In the genomic region with DNA sequence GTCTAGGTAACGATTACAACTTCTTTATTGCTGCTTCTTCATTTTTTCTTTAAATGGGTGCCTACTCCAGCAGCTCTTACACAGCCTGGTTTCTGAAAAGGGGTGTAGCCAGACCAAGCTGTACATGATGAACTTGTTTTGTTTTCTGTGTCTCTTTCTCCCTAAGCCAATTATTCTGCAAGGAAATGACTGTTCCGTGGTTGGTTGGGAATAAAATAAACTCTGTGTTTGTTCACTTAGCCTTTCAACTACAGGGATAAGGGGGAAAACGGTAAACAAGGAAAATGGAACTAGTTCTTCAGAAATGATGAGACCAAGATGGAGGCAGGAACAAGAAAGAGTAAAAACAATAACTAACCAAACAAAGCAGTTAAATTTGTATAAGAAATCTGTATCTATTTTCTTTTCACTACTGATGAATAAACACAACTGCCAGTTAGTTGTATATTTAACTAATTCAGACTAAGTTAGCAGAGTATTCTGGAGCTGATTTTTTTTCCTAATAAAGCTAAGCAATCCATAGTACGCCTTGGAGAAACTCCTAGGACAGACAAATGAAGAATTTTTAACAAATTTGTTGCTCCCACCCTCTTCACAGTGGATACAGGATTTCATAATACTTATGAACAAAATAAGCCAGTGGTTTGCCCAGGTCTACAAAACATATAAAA, we compare ENCODE assay signal across 10 cellular contexts. TPM values are rescaled to one million over a fixed set of nuclear protein-coding genes. Genes with fewer than 3 reads are reported as not detected.
A peak's percentile ranks its signal among the peaks of the same experiment; 100 is the strongest.
DNase-seq lines count a peak whose midpoint lies in the region; FAIRE-seq and TF ChIP-seq lines count a peak whose summit lies in the region.
"Had no signal": no experiment of that assay in that cellular context is flagged by ENCODE, and none has a peak within 500 bp of the region (broad histone marks: within the 10 kb centered on the region; RNA-seq: fewer than 3 reads in every experiment).

A gene with protein sequence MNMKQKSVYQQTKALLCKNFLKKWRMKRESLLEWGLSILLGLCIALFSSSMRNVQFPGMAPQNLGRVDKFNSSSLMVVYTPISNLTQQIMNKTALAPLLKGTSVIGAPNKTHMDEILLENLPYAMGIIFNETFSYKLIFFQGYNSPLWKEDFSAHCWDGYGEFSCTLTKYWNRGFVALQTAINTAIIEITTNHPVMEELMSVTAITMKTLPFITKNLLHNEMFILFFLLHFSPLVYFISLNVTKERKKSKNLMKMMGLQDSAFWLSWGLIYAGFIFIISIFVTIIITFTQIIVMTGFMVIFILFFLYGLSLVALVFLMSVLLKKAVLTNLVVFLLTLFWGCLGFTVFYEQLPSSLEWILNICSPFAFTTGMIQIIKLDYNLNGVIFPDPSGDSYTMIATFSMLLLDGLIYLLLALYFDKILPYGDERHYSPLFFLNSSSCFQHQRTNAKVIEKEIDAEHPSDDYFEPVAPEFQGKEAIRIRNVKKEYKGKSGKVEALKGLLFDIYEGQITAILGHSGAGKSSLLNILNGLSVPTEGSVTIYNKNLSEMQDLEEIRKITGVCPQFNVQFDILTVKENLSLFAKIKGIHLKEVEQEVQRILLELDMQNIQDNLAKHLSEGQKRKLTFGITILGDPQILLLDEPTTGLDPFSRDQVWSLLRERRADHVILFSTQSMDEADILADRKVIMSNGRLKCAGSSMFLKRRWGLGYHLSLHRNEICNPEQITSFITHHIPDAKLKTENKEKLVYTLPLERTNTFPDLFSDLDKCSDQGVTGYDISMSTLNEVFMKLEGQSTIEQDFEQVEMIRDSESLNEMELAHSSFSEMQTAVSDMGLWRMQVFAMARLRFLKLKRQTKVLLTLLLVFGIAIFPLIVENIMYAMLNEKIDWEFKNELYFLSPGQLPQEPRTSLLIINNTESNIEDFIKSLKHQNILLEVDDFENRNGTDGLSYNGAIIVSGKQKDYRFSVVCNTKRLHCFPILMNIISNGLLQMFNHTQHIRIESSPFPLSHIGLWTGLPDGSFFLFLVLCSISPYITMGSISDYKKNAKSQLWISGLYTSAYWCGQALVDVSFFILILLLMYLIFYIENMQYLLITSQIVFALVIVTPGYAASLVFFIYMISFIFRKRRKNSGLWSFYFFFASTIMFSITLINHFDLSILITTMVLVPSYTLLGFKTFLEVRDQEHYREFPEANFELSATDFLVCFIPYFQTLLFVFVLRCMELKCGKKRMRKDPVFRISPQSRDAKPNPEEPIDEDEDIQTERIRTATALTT (N-terminal part only) (minus strand): TSS at position 94 of the 671 bp plus-strand sequence. CDS start 1,192 bp downstream, outside the sequence.

- no peak within 1 kb of the TSS for H2BK5ac ChIP-seq in H1 (ENCODE audit: low read depth, low read length)

- H3K9ac ChIP-seq in OCI-LY3 (ENCODE audit: low read length), result no peak within 1 kb of the TSS
- no peak within 1 kb of the TSS for H3K9ac ChIP-seq in H1 (replicated peaks in 1 of 4; ENCODE audit: extremely low read depth in 1 of 4, low read depth in 3 of 4, low read length in 3 of 4)

- intact Hi-C loops in thyroid gland (cut with DNase I), result no loop called here
- intact Hi-C loops in activated CD4-positive, alpha-beta T cell treated with anti-CD3 and anti-CD28 coated beads, Interleukin-2, amount 10 ng/mL, durations not matched to agents 24 days and 14 days (cut with micrococcal nuclease), result no loop called here

- H3K79me1 ChIP-seq in H1 (ENCODE audit: low read depth, low read length), result no peaks in the 10 kb centered on the region

- H3K27me3 Mint-ChIP-seq in mesothelial cell of epicardium (ENCODE audit: low read depth), result peaks cover 33% of the 10 kb centered on the region
- peaks cover 3% of the 10 kb centered on the region for H3K27me3 Mint-ChIP-seq in activated CD4-positive, alpha-beta T cell treated with anti-CD3 and anti-CD28 coated beads, Interleukin-2, amount 10 ng/mL, durations not matched to agents 24 days and 14 days

- H3K4me1 Mint-ChIP-seq in mesothelial cell of epicardium, result peaks cover 8% of the 10 kb centered on the region
- no peaks in the 10 kb centered on the region for H3K4me1 Mint-ChIP-seq in activated CD4-positive, alpha-beta T cell treated with anti-CD3 and anti-CD28 coated beads, Interleukin-2, amount 10 ng/mL, durations not matched to agents 24 days and 14 days

- H3K4me2 ChIP-seq in OCI-LY3 (ENCODE audit: low read length) (no peak within 1 kb of the TSS; the same call in 1 of the 2 replicates), H1 (ENCODE audit: insufficient read depth in 1 of 2, low read depth in 2 of 2, low read length in 2 of 2) (no peak within 1 kb of the TSS)

- no peak for TF ChIP-seq EP300 in H1 (IDR thresholded peaks at IDR 0.05; ENCODE audit: borderline replicate concordance in 1 of 2, low read depth in 2 of 2, low read length in 2 of 2)

- H4K20me1 ChIP-seq in OCI-LY3 (ENCODE audit: insufficient read depth, low read length) (no peaks in the 10 kb centered on the region), H1 (replicated peaks in 1 of 2; ENCODE audit: control insufficient read depth in 1 of 2, insufficient read depth in 2 of 2, low read length in 2 of 2) (no peaks in the 10 kb centered on the region)

- POLR2A ChIA-PET in H1 (lab: Charles Lee; ENCODE audit: partially characterized antibody), result no interaction called here

- H2AFZ ChIP-seq in OCI-LY3 (ENCODE audit: low read depth, low read length), result peak within 1 kb of the TSS; percentile 76
- H2AFZ ChIP-seq in H1 (ENCODE audit: low read length), result peak within 1 kb of the TSS; percentile 76; the same call in 1 of the 2 replicates

- TF ChIP-seq CTCF in OCI-LY3 (IDR thresholded peaks at IDR 0.05; ENCODE audit: low read depth, low read length) (no peak), H1 (IDR thresholded peaks at IDR 0.05; ENCODE audit: control extremely low read depth in 1 of 3, insufficient read depth in 1 of 3, low read depth in 1 of 3, low read length in 3 of 3) (no peak), mesothelial cell of epicardium (IDR thresholded peaks at IDR 0.05; ENCODE audit: unreplicated experiment) (no peak), thyroid gland (IDR thresholded peaks at IDR 0.05) (no peak)

- no peak within 1 kb of the TSS for H4K91ac ChIP-seq in H1 (replicated peaks; ENCODE audit: insufficient read length, low read length)

- no peak within 1 kb of the TSS for H2BK12ac ChIP-seq in H1 (ENCODE audit: low read depth, low read length)

- CTCF ChIA-PET in H1 (lab: Charles Lee; ENCODE audit: partially characterized antibody), result interaction anchor here (0.6 to 1.1 kb wide), 2 partner anchors 94 to 542 kb away, joined by 3 read pairs; no protein-coding TSS in a partner anchor

- H3K27ac ChIP-seq in OCI-LY3 (ENCODE audit: low read length), result no peak within 1 kb of the TSS
- no peak within 1 kb of the TSS for H3K27ac ChIP-seq in H1 (ENCODE audit: low read depth, low read length)
- H3K27ac ChIP-seq in thyroid gland, result peak within 1 kb of the TSS in 2 of 3 donors; percentile 24 to 35

- no peaks in the 10 kb centered on the region for H3K23me2 ChIP-seq in H1 (ENCODE audit: low read depth, low read length)

- no peak within 1 kb of the TSS for H3K56ac ChIP-seq in H1 (replicated peaks; ENCODE audit: insufficient read length, low read depth, low read length)

- H3K4me1 ChIP-seq in OCI-LY3 (ENCODE audit: low read length) (peaks cover 10% of the 10 kb centered on the region), H1 (replicated peaks in 1 of 4; ENCODE audit: control insufficient read depth in 3 of 4, insufficient read depth in 4 of 4, low read length in 3 of 4) (no peaks in the 10 kb centered on the region), thyroid gland (peaks cover 0 to 4% of the 10 kb centered on the region in 2 donors)

- no peaks in the 10 kb centered on the region for H3K36me3 Mint-ChIP-seq in mesothelial cell of epicardium
- no peaks in the 10 kb centered on the region for H3K36me3 Mint-ChIP-seq in activated CD4-positive, alpha-beta T cell treated with anti-CD3 and anti-CD28 coated beads, Interleukin-2, amount 10 ng/mL, durations not matched to agents 24 days and 14 days (ENCODE audit: low read depth)

- H2BK20ac ChIP-seq in H1 (ENCODE audit: low read length), result no peak within 1 kb of the TSS

- 73% methylated on average over 4 of the region's 4 CpGs; no CpG with 5 or more reads in 1 of the 2 experiments for WGBS in H1 (ENCODE audit: extremely low coverage in 1 of 2, insufficient coverage in 1 of 2, insufficient read length in 1 of 2, insufficient replicate concordance in 2 of 2, low coverage in 1 of 2, low lambda C conversion rate in 2 of 2, missing lambda C conversion rate in 1 of 2), 2 experiments
- WGBS in thyroid gland, 2 donors, result 41 to 51% methylated on average over 4 of the region's 4 CpGs

- H3K4me3 ChIP-seq in OCI-LY3 (ENCODE audit: low read length) (no peak within 1 kb of the TSS), H1 (ENCODE audit: extremely low read depth in 1 of 4, insufficient read depth in 2 of 4, low read depth in 3 of 4, low read length in 4 of 4) (no peak within 1 kb of the TSS), thyroid gland (replicated peaks in 1 of 3) (no peak within 1 kb of the TSS)

- no peak within 1 kb of the TSS for H3K4me3 Mint-ChIP-seq in mesothelial cell of epicardium
- no peak within 1 kb of the TSS for H3K4me3 Mint-ChIP-seq in activated CD4-positive, alpha-beta T cell treated with anti-CD3 and anti-CD28 coated beads, Interleukin-2, amount 10 ng/mL, durations not matched to agents 24 days and 14 days
- H3K4me3 Mint-ChIP-seq: effector memory CD8-positive, alpha-beta T cell had no signal

- TF ChIP-seq RAD21 in H1 (IDR thresholded peaks at IDR 0.05 in 1 of 2, conservative IDR thresholded peaks at IDR 0.05 in 1 of 2; ENCODE audit: low read depth in 2 of 2, low read length in 2 of 2), result no peak

- no peak for FAIRE-seq in H1 (lab: Jason Lieb, UNC)

- no peak within 1 kb of the TSS for H3K18ac ChIP-seq in H1 (ENCODE audit: extremely low read depth, low read length)

- H3K9me3 ChIP-seq in OCI-LY3 (ENCODE audit: insufficient read depth, low read length) (no peaks in the 10 kb centered on the region), H1 (ENCODE audit: insufficient read depth in 2 of 2, low read depth in 1 of 2, low read length in 1 of 2) (no peaks in the 10 kb centered on the region; a peak in 1 of 4 replicates), thyroid gland (no peaks in the 10 kb centered on the region)

- DNase-seq in H1 (ENCODE audit: low read depth in 1 of 2, low spot score in 2 of 2) (no peak), mesothelial cell of epicardium (ENCODE audit: low spot score in 2 of 2, unreplicated experiment in 2 of 2) (no peak), thyroid gland (no peak), activated T-cell treated with anti-CD3 and anti-CD28 coated beads for 4 hours (no peak), NCI-H2107 (lab: John Stamatoyannopoulos, UW) (no peak)
- no peak for DNase-seq in activated CD4-positive, alpha-beta T cell treated with anti-CD3 and anti-CD28 coated beads, Interleukin-2, amount 10 ng/mL, durations not matched to agents 24 days and 14 days
- no peak for DNase-seq in stimulated activated CD4-positive, alpha-beta T cell treated with anti-CD3 and anti-CD28 coated beads, Interleukin-2, amount 100 ng/mL, for 24 hours
- DNase-seq: effector memory CD8-positive, alpha-beta T cell; NCI-H1930 had no signal

- H3K36me3 ChIP-seq in OCI-LY3 (replicated peaks; ENCODE audit: low read depth, low read length), result no peaks in the 10 kb centered on the region
- H3K36me3 ChIP-seq in H1 (ENCODE audit: control insufficient read depth in 2 of 4, insufficient read depth in 4 of 4, low read length in 3 of 4), result no peaks in the 10 kb centered on the region
- H3K36me3 ChIP-seq in thyroid gland, result peaks cover 0 to 2% of the 10 kb centered on the region in 2 donors

- H3K79me2 ChIP-seq in OCI-LY3 (ENCODE audit: low read length) (no peaks in the 10 kb centered on the region), H1 (ENCODE audit: control insufficient read depth in 1 of 2, insufficient read depth in 2 of 2, low read length in 2 of 2) (no peaks in the 10 kb centered on the region)

- H3K9me3 Mint-ChIP-seq in mesothelial cell of epicardium, result peaks cover 5% of the 10 kb centered on the region
- H3K9me3 Mint-ChIP-seq in activated CD4-positive, alpha-beta T cell treated with anti-CD3 and anti-CD28 coated beads, Interleukin-2, amount 10 ng/mL, durations not matched to agents 24 days and 14 days, result no peaks in the 10 kb centered on the region
- H3K9me3 Mint-ChIP-seq: effector memory CD8-positive, alpha-beta T cell had no signal

- TF ChIP-seq POLR2A in H1 (IDR thresholded peaks at IDR 0.05; ENCODE audit: control extremely low read depth in 1 of 2, low read depth in 2 of 2, low read length in 2 of 2) (no peak), thyroid gland (IDR thresholded peaks at IDR 0.05) (no peak)

- H3K4ac ChIP-seq in H1 (replicated peaks; ENCODE audit: insufficient read length, low read depth, low read length), result no peak within 1 kb of the TSS

- H3K27me3 ChIP-seq in OCI-LY3 (ENCODE audit: low read depth, low read length) (no peaks in the 10 kb centered on the region), H1 (replicated peaks in 1 of 4; ENCODE audit: control insufficient read depth in 3 of 4, extremely low read depth in 1 of 4, insufficient read depth in 3 of 4, low read length in 3 of 4) (no peaks in the 10 kb centered on the region), thyroid gland (no peaks in the 10 kb centered on the region)

- H3K23ac ChIP-seq in H1 (ENCODE audit: insufficient read length), result no peak within 1 kb of the TSS

- H4K8ac ChIP-seq in H1 (ENCODE audit: extremely low read depth, insufficient read depth, low read length), result no peak within 1 kb of the TSS

- peak within 1 kb of the TSS; percentile 16 for H3K27ac Mint-ChIP-seq in mesothelial cell of epicardium
- H3K27ac Mint-ChIP-seq in activated CD4-positive, alpha-beta T cell treated with anti-CD3 and anti-CD28 coated beads, Interleukin-2, amount 10 ng/mL, durations not matched to agents 24 days and 14 days, result no peak within 1 kb of the TSS
- H3K27ac Mint-ChIP-seq: effector memory CD8-positive, alpha-beta T cell had no signal

- no peak within 1 kb of the TSS for H2BK120ac ChIP-seq in H1 (replicated peaks; ENCODE audit: low read depth, low read length)

- H4K5ac ChIP-seq in H1 (ENCODE audit: insufficient read length, low read depth, low read length), result no peak within 1 kb of the TSS

- H3K14ac ChIP-seq in H1 (ENCODE audit: insufficient read length), result no peak within 1 kb of the TSS

- H2BK15ac ChIP-seq in H1 (ENCODE audit: low read length), result no peak within 1 kb of the TSS

- H2AK5ac ChIP-seq in H1 (ENCODE audit: low read depth, low read length), result no peak within 1 kb of the TSS

RNA-seq across cellular contexts. Expression of the gene that starts here (rescaled TPM):
- total RNA-seq in H1 (2021; fragmentation: NEBNext Ultra II Directional; extraction: Animal tissue kit (Norgen Biotek cat#: 25700)), result not detected in 2 replicates
- polyA plus RNA-seq in H1 (2011; rRNA removed), result not detected in 2 replicates
- polyA plus RNA-seq in H1 (2011; cell fraction: cytosol; rRNA removed), result not detected
- polyA plus RNA-seq in H1 (2011; cell fraction: nucleus; rRNA removed), result not detected
- polyA plus RNA-seq in H1 (2012, experiment 1 of 2), result not detected in 4 replicates
- not detected for polyA plus RNA-seq in H1 (2012, experiment 2 of 2)
- not detected for polyA plus RNA-seq in H1 (2013, experiment 1 of 2)
- polyA plus RNA-seq in H1 (2013, experiment 2 of 2), result not detected
- not detected in 2 replicates for polyA minus RNA-seq in H1 (2011; rRNA and poly(A)+ RNA removed)
- polyA minus RNA-seq in H1 (2011; cell fraction: cytosol; rRNA and poly(A)+ RNA removed), result not detected
- polyA minus RNA-seq in H1 (2011; cell fraction: nucleus; rRNA and poly(A)+ RNA removed), result not detected
- total RNA-seq in mesothelial cell of epicardium (0.11 to 0.79 TPM (median 0.42 TPM) in 3 replicates), thyroid gland (100 to 1,000 TPM in 1 of 4 donors, 10 to 100 TPM in 3; 24.3 to 101 (median 64.2) TPM)
- not detected in 2 replicates for total RNA-seq in activated CD4-positive, alpha-beta T cell treated with anti-CD3 and anti-CD28 coated beads, Interleukin-2, amount 10 ng/mL, durations not matched to agents 24 days and 14 days

Comparison
In these comparisons a context has a peak if more than half of its experiments do, and no peak if none do; other contexts are left out.
1. RNA of the gene that starts here (total RNA-seq): 24.3 to 101 TPM in thyroid gland; 0.11 to 0.79 TPM in mesothelial cell of epicardium, not detected in activated CD4-positive, alpha-beta T cell treated with anti-CD3 and anti-CD28 coated beads, Interleukin-2, amount 10 ng/mL, durations not matched to agents 24 days and 14 days and not detected in H1; every median in the first group is over 10 times any median in the second.
2. H3K27ac ChIP-seq: peak in thyroid gland (2 of 3); none in OCI-LY3 (single experiment) and H1 (single experiment).